ENCODE assay signal across 13 cellular contexts in genomic region chr1:235027076-235027861, GRCh38.
DNase-seq lines count a peak whose midpoint lies in the region; ATAC-seq lines count a peak whose summit lies in the region.
"Had no signal": no experiment of that assay in that cellular context is flagged by ENCODE, and none has a peak within 500 bp of the region (broad histone marks: within the 10 kb centered on the region; RNA-seq: fewer than 3 reads in every experiment).

No MANE protein-coding gene starts in this region.

- CTCF ChIA-PET in activated naive CD4-positive, alpha-beta T cell treated with anti-CD3 and anti-CD28 coated beads, Interleukin-2, amount 10 ng/mL, durations not matched to agents 7 days and 5 days (lab: Charles Lee): no interaction called here

- no peak overlapping the region for H3K27ac Mint-ChIP-seq in activated naive CD4-positive, alpha-beta T cell treated with anti-CD3 and anti-CD28 coated beads, Interleukin-2, amount 10 ng/mL, durations not matched to agents 7 days and 5 days
- H3K27ac Mint-ChIP-seq in stimulated activated effector memory CD8-positive, alpha-beta T cell treated with anti-CD3 and anti-CD28 coated beads, Interleukin-12 subunit alpha, Interleukin-12 subunit beta, amount 100 ng/mL, for 72 hours: peak overlapping the region; percentile 50
- H3K27ac Mint-ChIP-seq: CD4-positive, alpha-beta T cell had no signal

- no peaks in the 10 kb centered on the region for H3K27me3 Mint-ChIP-seq in activated naive CD4-positive, alpha-beta T cell treated with anti-CD3 and anti-CD28 coated beads, Interleukin-2, amount 10 ng/mL, durations not matched to agents 7 days and 5 days
- H3K27me3 Mint-ChIP-seq: CD4-positive, alpha-beta T cell had no signal

- H3K4me1 Mint-ChIP-seq in activated naive CD4-positive, alpha-beta T cell treated with anti-CD3 and anti-CD28 coated beads, Interleukin-2, amount 10 ng/mL, durations not matched to agents 7 days and 5 days: peaks cover 12% of the 10 kb centered on the region
- H3K4me1 Mint-ChIP-seq in stimulated activated effector memory CD8-positive, alpha-beta T cell treated with anti-CD3 and anti-CD28 coated beads, Interleukin-12 subunit alpha, Interleukin-12 subunit beta, amount 100 ng/mL, for 72 hours: peaks cover 29% of the 10 kb centered on the region

- no peak overlapping the region for H3K4me3 Mint-ChIP-seq in activated naive CD4-positive, alpha-beta T cell treated with anti-CD3 and anti-CD28 coated beads, Interleukin-2, amount 10 ng/mL, durations not matched to agents 7 days and 5 days
- H3K4me3 Mint-ChIP-seq in stimulated activated effector memory CD8-positive, alpha-beta T cell treated with anti-CD3 and anti-CD28 coated beads, Interleukin-12 subunit alpha, Interleukin-12 subunit beta, amount 100 ng/mL, for 72 hours: no peak overlapping the region
- H3K4me3 Mint-ChIP-seq: CD4-positive, alpha-beta T cell had no signal

- H3K9me3 Mint-ChIP-seq in activated naive CD4-positive, alpha-beta T cell treated with anti-CD3 and anti-CD28 coated beads, Interleukin-2, amount 10 ng/mL, durations not matched to agents 7 days and 5 days: peaks cover 17% of the 10 kb centered on the region
- peaks cover 4% of the 10 kb centered on the region for H3K9me3 Mint-ChIP-seq in stimulated activated effector memory CD8-positive, alpha-beta T cell treated with anti-CD3 and anti-CD28 coated beads, Interleukin-12 subunit alpha, Interleukin-12 subunit beta, amount 100 ng/mL, for 72 hours

- peaks cover 5% of the 10 kb centered on the region for H3K36me3 Mint-ChIP-seq in activated naive CD4-positive, alpha-beta T cell treated with anti-CD3 and anti-CD28 coated beads, Interleukin-2, amount 10 ng/mL, durations not matched to agents 7 days and 5 days
- H3K36me3 Mint-ChIP-seq in stimulated activated effector memory CD8-positive, alpha-beta T cell treated with anti-CD3 and anti-CD28 coated beads, Interleukin-12 subunit alpha, Interleukin-12 subunit beta, amount 100 ng/mL, for 72 hours: no peaks in the 10 kb centered on the region

- no peak for ATAC-seq in left lobe of liver
- ATAC-seq in stimulated activated effector memory CD8-positive, alpha-beta T cell treated with anti-CD3 and anti-CD28 coated beads, Interleukin-12 subunit alpha, Interleukin-12 subunit beta, amount 100 ng/mL, for 72 hours: no peak

- peak; percentile 2 for DNase-seq in activated naive CD4-positive, alpha-beta T cell treated with anti-CD3 and anti-CD28 coated beads, Interleukin-2, amount 10 ng/mL, durations not matched to agents 7 days and 5 days
- DNase-seq in activated naive CD4-positive, alpha-beta T cell treated with anti-CD3 and anti-CD28 coated beads, Interleukin-2, amount 50 U/mL, for 16 hours: no peak
- DNase-seq in NCI-H2171 treated with DMSO at 0.1 percent for 48 hours (lab: John Stamatoyannopoulos, UW) (peak; percentile 73), left lobe of liver (ENCODE audit: low spot score) (peak; percentile 35), NOMO-1 treated with dmso at 0.1 percent for 144 hours (lab: John Stamatoyannopoulos, UW; ENCODE audit: unreplicated experiment) (no peak), hypothalamus (lab: John Stamatoyannopoulos, UW) (no peak)
- DNase-seq in stimulated activated effector memory CD8-positive, alpha-beta T cell treated with anti-CD3 and anti-CD28 coated beads, Interleukin-12 subunit alpha, Interleukin-12 subunit beta, amount 100 ng/mL, for 72 hours (ENCODE audit: low spot score in 2 of 2): no peak
- DNase-seq: CD4-positive, alpha-beta T cell; DMS79 treated with DMSO at 0.1 percent for 48 hours; KG1; NCI-H1048; NCI-H1694; SIG-M5 had no signal

Comparison
In these comparisons a context has a peak if more than half of its experiments do, and no peak if none do; other contexts are left out.
1. DNase-seq: peak in activated naive CD4-positive, alpha-beta T cell treated with anti-CD3 and anti-CD28 coated beads, Interleukin-2, amount 10 ng/mL, durations not matched to agents 7 days and 5 days (single experiment), NCI-H2171 treated with DMSO at 0.1 percent for 48 hours (single experiment) and left lobe of liver (single experiment); none in activated naive CD4-positive, alpha-beta T cell treated with anti-CD3 and anti-CD28 coated beads, Interleukin-2, amount 50 U/mL, for 16 hours (single experiment), stimulated activated effector memory CD8-positive, alpha-beta T cell treated with anti-CD3 and anti-CD28 coated beads, Interleukin-12 subunit alpha, Interleukin-12 subunit beta, amount 100 ng/mL, for 72 hours (0 of 2), NOMO-1 treated with dmso at 0.1 percent for 144 hours (single experiment) and hypothalamus (0 of 51).